Comparison of ENCODE assay signal across 11 cellular contexts in genomic region chr2:288743-289361, GRCh38. TPM values are rescaled to one million over a fixed set of nuclear protein-coding genes. Genes with fewer than 3 reads are reported as not detected.
DNase-seq lines count a peak whose midpoint lies in the region; ATAC-seq, FAIRE-seq and TF ChIP-seq lines count a peak whose summit lies in the region.
"Had no signal": no experiment of that assay in that cellular context is flagged by ENCODE, and none has a peak within 500 bp of the region (broad histone marks: within the 10 kb centered on the region; RNA-seq: fewer than 3 reads in every experiment).

No MANE protein-coding gene starts in this region.

- no peaks in the 10 kb centered on the region for H3K36me3 Mint-ChIP-seq in activated CD4-positive, alpha-beta memory T cell treated with anti-CD3 and anti-CD28 coated beads for 36 hours
- no peaks in the 10 kb centered on the region for H3K36me3 Mint-ChIP-seq in activated CD4-positive, alpha-beta memory T cell treated with anti-CD3 and anti-CD28 coated beads, Interleukin-2, amount 10 ng/mL, durations not matched to agents 7 days and 5 days (ENCODE audit: low read depth)
- H3K36me3 Mint-ChIP-seq in progenitor cell of endocrine pancreas (ENCODE audit: insufficient read depth) = no peaks in the 10 kb centered on the region

- TF ChIP-seq POLR2A in HepG2 (IDR thresholded peaks at IDR 0.05; ENCODE audit: insufficient read depth in 1 of 2, low read depth in 2 of 2, low read length in 2 of 2) = no peak

- in situ Hi-C loops in astrocyte of the cerebellum (cut with HindIII; ENCODE audit: low sequenced_read_pairs) = no loop called here
- in situ Hi-C loops in HepG2 (cut with HindIII; ENCODE audit: extremely low pct_ligation_motif_present, low pct_unique_long_range_greater_than_20kb) = loop anchor here (5.0 kb wide), 1 partner anchor 42 kb away; no protein-coding TSS in a partner anchor

- H3K4me3 Mint-ChIP-seq in activated CD4-positive, alpha-beta memory T cell treated with anti-CD3 and anti-CD28 coated beads for 36 hours = peak overlapping the region; percentile 32
- no peak overlapping the region for H3K4me3 Mint-ChIP-seq in activated CD4-positive, alpha-beta memory T cell treated with anti-CD3 and anti-CD28 coated beads, Interleukin-2, amount 10 ng/mL, durations not matched to agents 7 days and 5 days
- H3K4me3 Mint-ChIP-seq in progenitor cell of endocrine pancreas (ENCODE audit: low read depth) = no peak overlapping the region

- H3K4me3 ChIP-seq in astrocyte of the cerebellum (ENCODE audit: low read depth, low read length) = peak overlapping the region; percentile 50
- peak overlapping the region; percentile 55 to 82 (median 65); a peak in 5 of 6 replicates for H3K4me3 ChIP-seq in HepG2 (replicated peaks in 1 of 3; ENCODE audit: insufficient read depth in 1 of 3, low read depth in 2 of 3, low read length in 3 of 3)
- H3K4me3 ChIP-seq in subcutaneous abdominal adipose tissue (ENCODE audit: low read depth in 1 of 5, low read length in 5 of 5) = peak overlapping the region in 4 of 5 donors; percentile 56 to 77 (median 70)
- H3K4me3 ChIP-seq: PC-9 had no signal

- H3K9me3 ChIP-seq in HepG2 (ENCODE audit: low read length) = no peaks in the 10 kb centered on the region
- H3K9me3 ChIP-seq in subcutaneous abdominal adipose tissue (ENCODE audit: control insufficient read depth in 5 of 5, low read length in 5 of 5) = no peaks in the 10 kb centered on the region

- WGBS in HepG2 (ENCODE audit: low lambda C conversion rate) = 27% methylated on average over 42 of the region's 47 CpGs

- no peak for DNase-seq in activated CD4-positive, alpha-beta memory T cell treated with anti-CD3 and anti-CD28 coated beads for 36 hours
- no peak for DNase-seq in activated CD4-positive, alpha-beta memory T cell treated with anti-CD3 and anti-CD28 coated beads, Interleukin-2, amount 10 ng/mL, durations not matched to agents 7 days and 5 days
- no peak for DNase-seq in astrocyte of the cerebellum (ENCODE audit: low read depth)
- DNase-seq in HepG2 (ENCODE audit: low spot score) = no peak
- DNase-seq in NCI-H187 (lab: John Stamatoyannopoulos, UW) = no peak
- DNase-seq in progenitor cell of endocrine pancreas (ENCODE audit: low spot score, unreplicated experiment) = no peak
- DNase-seq in glomerular visceral epithelial cell (ENCODE audit: extremely low spot score) = no peak
- DNase-seq: activated T-cell treated with anti-CD3 and anti-CD28 coated beads, Interleukin-2, amount 50 U/mL, for 4 hours; PC-9 had no signal

- no peaks in the 10 kb centered on the region for H3K79me2 ChIP-seq in HepG2 (ENCODE audit: insufficient read depth, low read length)

- H3K27ac ChIP-seq in HepG2 (ENCODE audit: extremely low read length, insufficient read depth, low read length) (no peak overlapping the region), subcutaneous abdominal adipose tissue (ENCODE audit: low read depth, low read length) (no peak overlapping the region)
- H3K27ac ChIP-seq: PC-9 had no signal

- H2AFZ ChIP-seq in HepG2 (ENCODE audit: low read length) = no peak overlapping the region
- H2AFZ ChIP-seq: PC-9 had no signal

- POLR2A ChIA-PET in activated CD4-positive, alpha-beta memory T cell treated with anti-CD3 and anti-CD28 coated beads for 36 hours (lab: Charles Lee) = no interaction called here
- POLR2A ChIA-PET in activated CD4-positive, alpha-beta memory T cell treated with anti-CD3 and anti-CD28 coated beads, Interleukin-2, amount 10 ng/mL, durations not matched to agents 7 days and 5 days (lab: Charles Lee) = no interaction called here
- POLR2A ChIA-PET in HepG2 (lab: Yijun Ruan, JAX) = interaction anchor here (2.1 kb wide), 1 partner anchor 113 kb away, joined by 18 read pairs; no protein-coding TSS in a partner anchor

- H3K9ac ChIP-seq in HepG2 (ENCODE audit: insufficient read depth, low read depth, low read length) (peak overlapping the region; percentile 49; the same call in 1 of the 2 replicates), subcutaneous abdominal adipose tissue (ENCODE audit: low read length in 5 of 5) (no peak overlapping the region)

- TF ChIP-seq RAD21 in HepG2 (CRISPR knock-in tag; IDR thresholded peaks at IDR 0.05) = no peak

- CTCF ChIA-PET in activated CD4-positive, alpha-beta memory T cell treated with anti-CD3 and anti-CD28 coated beads for 36 hours (lab: Charles Lee) = interaction anchor here (0.8 to 2.2 kb wide), 2 partner anchors 42 to 348 kb away, joined by 3 to 9 read pairs; no protein-coding TSS in a partner anchor
- CTCF ChIA-PET in activated CD4-positive, alpha-beta memory T cell treated with anti-CD3 and anti-CD28 coated beads, Interleukin-2, amount 10 ng/mL, durations not matched to agents 7 days and 5 days (lab: Charles Lee) = interaction anchor here (1.5 kb wide), 1 partner anchor 349 kb away, joined by 3 read pairs; no protein-coding TSS in a partner anchor
- CTCF ChIA-PET in HepG2 (lab: Yijun Ruan, JAX; ENCODE audit: low intra/inter-chr PET ratio, low total read pairs) = interaction anchor here (0.8 to 3.9 kb wide), 8 partner anchors 40 to 348 kb away, joined by 3 to 96 read pairs (median 4); no protein-coding TSS in a partner anchor

- TF ChIP-seq EP300 in HepG2 (IDR thresholded peaks at IDR 0.05; ENCODE audit: low read depth in 2 of 2, low read length in 2 of 2) = no peak
- no peak for TF ChIP-seq EP300 in HepG2 (CRISPR knock-in tag; IDR thresholded peaks at IDR 0.05; ENCODE audit: borderline replicate concordance)

- peaks cover 27% of the 10 kb centered on the region for H3K27me3 Mint-ChIP-seq in activated CD4-positive, alpha-beta memory T cell treated with anti-CD3 and anti-CD28 coated beads for 36 hours
- H3K27me3 Mint-ChIP-seq in activated CD4-positive, alpha-beta memory T cell treated with anti-CD3 and anti-CD28 coated beads, Interleukin-2, amount 10 ng/mL, durations not matched to agents 7 days and 5 days = peaks cover 42% of the 10 kb centered on the region
- peaks cover 55% of the 10 kb centered on the region for H3K27me3 Mint-ChIP-seq in progenitor cell of endocrine pancreas

- no TSS peak for BruUV-seq in HepG2 (replicated peaks; lab: Mats Ljungman, UMichigan)

- H3K4me1 ChIP-seq in HepG2 (ENCODE audit: insufficient read depth, low read length) (peaks cover 10% of the 10 kb centered on the region), subcutaneous abdominal adipose tissue (ENCODE audit: control insufficient read depth in 5 of 5, insufficient read depth in 5 of 5, low read length in 5 of 5) (peaks cover 0 to 35% (median 27%) of the 10 kb centered on the region in 5 donors)

- no peak overlapping the region for H3K27ac Mint-ChIP-seq in activated CD4-positive, alpha-beta memory T cell treated with anti-CD3 and anti-CD28 coated beads for 36 hours
- H3K27ac Mint-ChIP-seq in activated CD4-positive, alpha-beta memory T cell treated with anti-CD3 and anti-CD28 coated beads, Interleukin-2, amount 10 ng/mL, durations not matched to agents 7 days and 5 days = no peak overlapping the region
- no peak overlapping the region for H3K27ac Mint-ChIP-seq in progenitor cell of endocrine pancreas
- H3K27ac Mint-ChIP-seq: CD4-positive, CD25-positive, alpha-beta regulatory T cell had no signal

- FAIRE-seq in HepG2 (lab: Jason Lieb, UNC) = no peak

- H3K36me3 ChIP-seq in HepG2 (replicated peaks in 1 of 2; ENCODE audit: control insufficient read depth in 1 of 2, insufficient read depth in 2 of 2, low read length in 2 of 2) = no peaks in the 10 kb centered on the region
- H3K36me3 ChIP-seq in subcutaneous abdominal adipose tissue (ENCODE audit: control insufficient read depth in 5 of 5, insufficient read depth in 5 of 5, low read length in 5 of 5) = no peaks in the 10 kb centered on the region

- TF ChIP-seq CTCF in astrocyte of the cerebellum (IDR thresholded peaks at IDR 0.05; ENCODE audit: low read depth, low read length, missing control alignments) (no peak), HepG2 (CRISPR knock-in tag; IDR thresholded peaks at IDR 0.05) (no peak), progenitor cell of endocrine pancreas (IDR thresholded peaks at IDR 0.05; ENCODE audit: unreplicated experiment) (no peak)

- H4K20me1 ChIP-seq in HepG2 (ENCODE audit: insufficient read depth, low read length) = no peaks in the 10 kb centered on the region

- no peak; the same call in 2 of the 3 replicates for ATAC-seq in HepG2

- peaks cover 3% of the 10 kb centered on the region for H3K4me1 Mint-ChIP-seq in activated CD4-positive, alpha-beta memory T cell treated with anti-CD3 and anti-CD28 coated beads for 36 hours (ENCODE audit: low read depth)
- H3K4me1 Mint-ChIP-seq in activated CD4-positive, alpha-beta memory T cell treated with anti-CD3 and anti-CD28 coated beads, Interleukin-2, amount 10 ng/mL, durations not matched to agents 7 days and 5 days = peaks cover 5% of the 10 kb centered on the region
- peaks cover 9% of the 10 kb centered on the region for H3K4me1 Mint-ChIP-seq in progenitor cell of endocrine pancreas (ENCODE audit: low read depth)

- intact Hi-C loops in activated CD4-positive, alpha-beta memory T cell treated with anti-CD3 and anti-CD28 coated beads for 36 hours (cut with micrococcal nuclease) = no loop called here
- intact Hi-C loops in HepG2 (cut with micrococcal nuclease; ENCODE audit: unreplicated experiment) = no loop called here

- peak overlapping the region; percentile 94 for H3K4me2 ChIP-seq in HepG2 (ENCODE audit: low read depth, low read length)
- H3K4me2 ChIP-seq: PC-9 had no signal

- H3K9me3 Mint-ChIP-seq in activated CD4-positive, alpha-beta memory T cell treated with anti-CD3 and anti-CD28 coated beads for 36 hours = no peaks in the 10 kb centered on the region
- H3K9me3 Mint-ChIP-seq in activated CD4-positive, alpha-beta memory T cell treated with anti-CD3 and anti-CD28 coated beads, Interleukin-2, amount 10 ng/mL, durations not matched to agents 7 days and 5 days = no peaks in the 10 kb centered on the region
- no peaks in the 10 kb centered on the region for H3K9me3 Mint-ChIP-seq in progenitor cell of endocrine pancreas (ENCODE audit: low read depth)
- H3K9me3 Mint-ChIP-seq: activated T-cell treated with anti-CD3 and anti-CD28 coated beads, Interleukin-2, amount 50 U/mL, for 4 hours had no signal

- peaks cover 3 to 19% of the 10 kb centered on the region in 2 experiments for H3K27me3 ChIP-seq in HepG2 (ENCODE audit: control insufficient read depth in 1 of 2, insufficient read depth in 2 of 2, low read length in 2 of 2)
- H3K27me3 ChIP-seq in subcutaneous abdominal adipose tissue (ENCODE audit: control insufficient read depth in 5 of 5, insufficient read depth in 4 of 5, low read length in 5 of 5) = peaks cover 0 to 16% (median 10%) of the 10 kb centered on the region in 5 donors

RNA-seq across cellular contexts. Expression of gene ALKAL2, which starts 1.0 kb away (rescaled TPM):
- total RNA-seq in activated CD4-positive, alpha-beta memory T cell treated with anti-CD3 and anti-CD28 coated beads for 36 hours = not detected
- not detected for total RNA-seq in activated CD4-positive, alpha-beta memory T cell treated with anti-CD3 and anti-CD28 coated beads, Interleukin-2, amount 10 ng/mL, durations not matched to agents 7 days and 5 days
- total RNA-seq in HepG2 (2016; rRNA removed; fragmentation: Illumina TruSeq; extraction: Trizol) (0.22 TPM in 1 of 2 replicates, not detected in the other), progenitor cell of endocrine pancreas (0.22 and 0.42 TPM in 2 replicates)
- total RNA-seq in HepG2 (2016; cell fraction: cytosol; rRNA removed; fragmentation: Illumina TruSeq; extraction: Trizol; ENCODE audit: low read depth) = not detected in 2 replicates
- 0.22 TPM in 1 of 2 replicates, not detected in the other for total RNA-seq in HepG2 (2016; cell fraction: insoluble cytoplasmic fraction; rRNA removed; fragmentation: Illumina TruSeq; extraction: Trizol)
- total RNA-seq in HepG2 (2016; cell fraction: membrane; rRNA removed; fragmentation: Illumina TruSeq; extraction: Trizol) = 0.77 and 0.93 TPM in 2 replicates
- total RNA-seq in HepG2 (2016; cell fraction: nucleus; rRNA removed; fragmentation: Illumina TruSeq; extraction: Trizol) = not detected in 2 replicates
- 1.7 and 2.9 TPM in 2 replicates for polyA plus RNA-seq in HepG2 (2011; rRNA removed)
- polyA plus RNA-seq in HepG2 (2011; cell fraction: cytosol; rRNA removed) = 0.89 and 1.5 TPM in 2 replicates
- 0.82 and 1.1 TPM in 2 replicates for polyA plus RNA-seq in HepG2 (2011; cell fraction: nucleus; rRNA removed)
- polyA plus RNA-seq in HepG2 (2012) = 1.5 and 2.3 TPM in 2 replicates
- 0.12 and 0.19 TPM in 2 replicates for polyA plus RNA-seq in HepG2 (2016; cell fraction: cytosol; fragmentation: Illumina TruSeq; extraction: Trizol; ENCODE audit: low read depth)
- polyA plus RNA-seq in HepG2 (2016; cell fraction: insoluble cytoplasmic fraction; fragmentation: Illumina TruSeq; extraction: Trizol; ENCODE audit: low read depth) = 0.35 TPM in 1 of 2 replicates, not detected in the other
- 0.22 and 0.45 TPM in 2 replicates for polyA plus RNA-seq in HepG2 (2016; cell fraction: membrane; fragmentation: Illumina TruSeq; extraction: Trizol; ENCODE audit: low read depth)
- 0.72 and 1.0 TPM in 2 replicates for polyA plus RNA-seq in HepG2 (2016; cell fraction: nucleus; fragmentation: Illumina TruSeq; extraction: Trizol; ENCODE audit: insufficient read depth, low read depth)
- polyA minus RNA-seq in HepG2 (2011; rRNA and poly(A)+ RNA removed; ENCODE audit: low replicate concordance) = not detected in 2 replicates
- polyA minus RNA-seq in HepG2 (2011; cell fraction: cytosol; rRNA and poly(A)+ RNA removed) = 0.59 TPM in 1 of 2 replicates, not detected in the other
- polyA minus RNA-seq in HepG2 (2011; cell fraction: nucleus; rRNA and poly(A)+ RNA removed) = 1.4 and 1.5 TPM in 2 replicates
- total RNA-seq: activated T-cell treated with anti-CD3 and anti-CD28 coated beads, Interleukin-2, amount 50 U/mL, for 4 hours; CD4-positive, CD25-positive, alpha-beta regulatory T cell; PC-9 had no signal

RNA-seq across cellular contexts. Expression of gene ACP1, which starts 24.1 kb away (rescaled TPM):
- 100 to 1,000 TPM; 121 to 127 TPM for total RNA-seq in activated CD4-positive, alpha-beta memory T cell treated with anti-CD3 and anti-CD28 coated beads for 36 hours
- total RNA-seq in activated CD4-positive, alpha-beta memory T cell treated with anti-CD3 and anti-CD28 coated beads, Interleukin-2, amount 10 ng/mL, durations not matched to agents 7 days and 5 days = 10 to 100 TPM; 89.2 to 98.3 TPM
- total RNA-seq in HepG2 (2016; rRNA removed; fragmentation: Illumina TruSeq; extraction: Trizol) (246 and 290 TPM in 2 replicates), progenitor cell of endocrine pancreas (111 and 118 TPM in 2 replicates)
- total RNA-seq in HepG2 (2016; cell fraction: cytosol; rRNA removed; fragmentation: Illumina TruSeq; extraction: Trizol; ENCODE audit: low read depth) = 198 and 234 TPM in 2 replicates
- total RNA-seq in HepG2 (2016; cell fraction: insoluble cytoplasmic fraction; rRNA removed; fragmentation: Illumina TruSeq; extraction: Trizol) = 252 and 306 TPM in 2 replicates
- 319 and 324 TPM in 2 replicates for total RNA-seq in HepG2 (2016; cell fraction: membrane; rRNA removed; fragmentation: Illumina TruSeq; extraction: Trizol)
- total RNA-seq in HepG2 (2016; cell fraction: nucleus; rRNA removed; fragmentation: Illumina TruSeq; extraction: Trizol) = 159 and 173 TPM in 2 replicates
- polyA plus RNA-seq in HepG2 (2011; rRNA removed) = 280 and 348 TPM in 2 replicates
- 192 and 226 TPM in 2 replicates for polyA plus RNA-seq in HepG2 (2011; cell fraction: cytosol; rRNA removed)
- 139 and 154 TPM in 2 replicates for polyA plus RNA-seq in HepG2 (2011; cell fraction: nucleus; rRNA removed)
- polyA plus RNA-seq in HepG2 (2012) = 301 and 382 TPM in 2 replicates
- polyA plus RNA-seq in HepG2 (2016; cell fraction: cytosol; fragmentation: Illumina TruSeq; extraction: Trizol; ENCODE audit: low read depth) = 328 and 393 TPM in 2 replicates
- polyA plus RNA-seq in HepG2 (2016; cell fraction: insoluble cytoplasmic fraction; fragmentation: Illumina TruSeq; extraction: Trizol; ENCODE audit: low read depth) = 381 and 406 TPM in 2 replicates
- polyA plus RNA-seq in HepG2 (2016; cell fraction: membrane; fragmentation: Illumina TruSeq; extraction: Trizol; ENCODE audit: low read depth) = 353 and 372 TPM in 2 replicates
- polyA plus RNA-seq in HepG2 (2016; cell fraction: nucleus; fragmentation: Illumina TruSeq; extraction: Trizol; ENCODE audit: insufficient read depth, low read depth) = 287 and 295 TPM in 2 replicates
- polyA minus RNA-seq in HepG2 (2011; rRNA and poly(A)+ RNA removed; ENCODE audit: low replicate concordance) = 137 and 198 TPM in 2 replicates
- polyA minus RNA-seq in HepG2 (2011; cell fraction: cytosol; rRNA and poly(A)+ RNA removed) = 154 and 160 TPM in 2 replicates
- 316 and 328 TPM in 2 replicates for polyA minus RNA-seq in HepG2 (2011; cell fraction: nucleus; rRNA and poly(A)+ RNA removed)

RNA-seq across cellular contexts. Expression of gene SH3YL1, which starts 25.0 kb away (rescaled TPM):
- 10 to 100 TPM; 21.6 to 23.5 TPM for total RNA-seq in activated CD4-positive, alpha-beta memory T cell treated with anti-CD3 and anti-CD28 coated beads for 36 hours
- total RNA-seq in activated CD4-positive, alpha-beta memory T cell treated with anti-CD3 and anti-CD28 coated beads, Interleukin-2, amount 10 ng/mL, durations not matched to agents 7 days and 5 days = 10 to 100 TPM; 15.8 to 18.0 TPM
- total RNA-seq in HepG2 (2016; rRNA removed; fragmentation: Illumina TruSeq; extraction: Trizol) (8.8 and 13.0 TPM in 2 replicates), progenitor cell of endocrine pancreas (120 and 129 TPM in 2 replicates)
- total RNA-seq in HepG2 (2016; cell fraction: cytosol; rRNA removed; fragmentation: Illumina TruSeq; extraction: Trizol; ENCODE audit: low read depth) = 4.1 and 4.9 TPM in 2 replicates
- 8.7 and 10.6 TPM in 2 replicates for total RNA-seq in HepG2 (2016; cell fraction: insoluble cytoplasmic fraction; rRNA removed; fragmentation: Illumina TruSeq; extraction: Trizol)
- 6.5 and 8.7 TPM in 2 replicates for total RNA-seq in HepG2 (2016; cell fraction: membrane; rRNA removed; fragmentation: Illumina TruSeq; extraction: Trizol)
- total RNA-seq in HepG2 (2016; cell fraction: nucleus; rRNA removed; fragmentation: Illumina TruSeq; extraction: Trizol) = 19.0 and 22.6 TPM in 2 replicates
- polyA plus RNA-seq in HepG2 (2011; rRNA removed) = 38.1 and 48.2 TPM in 2 replicates
- 22.1 and 28.8 TPM in 2 replicates for polyA plus RNA-seq in HepG2 (2011; cell fraction: cytosol; rRNA removed)
- 105 and 110 TPM in 2 replicates for polyA plus RNA-seq in HepG2 (2011; cell fraction: nucleus; rRNA removed)
- 34.7 and 61.3 TPM in 2 replicates for polyA plus RNA-seq in HepG2 (2012)
- 3.9 and 4.4 TPM in 2 replicates for polyA plus RNA-seq in HepG2 (2016; cell fraction: cytosol; fragmentation: Illumina TruSeq; extraction: Trizol; ENCODE audit: low read depth)
- 12.2 TPM in 2 replicates for polyA plus RNA-seq in HepG2 (2016; cell fraction: insoluble cytoplasmic fraction; fragmentation: Illumina TruSeq; extraction: Trizol; ENCODE audit: low read depth)
- 6.9 and 8.4 TPM in 2 replicates for polyA plus RNA-seq in HepG2 (2016; cell fraction: membrane; fragmentation: Illumina TruSeq; extraction: Trizol; ENCODE audit: low read depth)
- 34.5 and 42.6 TPM in 2 replicates for polyA plus RNA-seq in HepG2 (2016; cell fraction: nucleus; fragmentation: Illumina TruSeq; extraction: Trizol; ENCODE audit: insufficient read depth, low read depth)
- 8.2 and 18.1 TPM in 2 replicates for polyA minus RNA-seq in HepG2 (2011; rRNA and poly(A)+ RNA removed; ENCODE audit: low replicate concordance)
- 10.2 and 13.8 TPM in 2 replicates for polyA minus RNA-seq in HepG2 (2011; cell fraction: cytosol; rRNA and poly(A)+ RNA removed)
- polyA minus RNA-seq in HepG2 (2011; cell fraction: nucleus; rRNA and poly(A)+ RNA removed) = 143 and 147 TPM in 2 replicates
